ENCODE assay signal across 1 cellular context in the genomic region with DNA sequence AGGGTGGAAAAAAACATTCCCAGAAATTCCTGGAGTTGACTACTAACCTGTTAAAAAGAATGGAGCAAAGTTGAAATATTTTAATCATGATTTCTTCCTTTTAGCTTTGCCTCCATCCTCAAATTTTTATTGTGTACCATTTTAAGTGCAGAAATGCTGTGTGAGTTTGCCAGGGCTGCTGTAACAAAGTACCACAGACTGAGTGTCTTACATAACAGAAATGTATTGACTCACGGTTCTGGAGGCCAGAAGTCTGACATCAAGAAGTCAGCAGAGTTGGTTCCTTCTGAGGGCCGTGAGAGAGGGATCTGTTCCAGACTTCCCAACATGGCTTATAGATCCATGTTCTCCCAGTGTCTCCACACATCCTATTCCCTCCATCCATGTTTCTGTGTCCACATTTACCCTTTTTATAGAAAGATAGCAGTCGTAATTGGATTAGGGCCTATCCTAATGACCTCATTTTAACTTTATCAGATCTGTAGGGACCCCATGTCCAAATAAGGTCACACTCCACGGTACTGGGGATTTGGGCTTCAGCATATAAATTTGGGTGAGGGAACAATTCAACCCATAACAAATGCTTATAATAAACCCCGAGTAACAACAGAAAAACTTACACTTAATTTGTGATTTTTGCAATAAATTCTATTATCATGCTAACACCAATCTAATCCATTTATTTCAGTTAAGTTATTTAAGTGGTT.
TF ChIP-seq lines count a peak whose summit lies in the region.

No MANE protein-coding gene starts in this region.

TF ChIP-seq in H1, 55 proteins besides CTCF, POLR2A, EP300 and RAD21 (continued from another document):
- TF ChIP-seq POLR2AphosphoS5 (IDR thresholded peaks at IDR 0.05; ENCODE audit: low read depth, low read length), result no peak
